15 cellular contexts compared by ENCODE assay signal in the genomic region with DNA sequence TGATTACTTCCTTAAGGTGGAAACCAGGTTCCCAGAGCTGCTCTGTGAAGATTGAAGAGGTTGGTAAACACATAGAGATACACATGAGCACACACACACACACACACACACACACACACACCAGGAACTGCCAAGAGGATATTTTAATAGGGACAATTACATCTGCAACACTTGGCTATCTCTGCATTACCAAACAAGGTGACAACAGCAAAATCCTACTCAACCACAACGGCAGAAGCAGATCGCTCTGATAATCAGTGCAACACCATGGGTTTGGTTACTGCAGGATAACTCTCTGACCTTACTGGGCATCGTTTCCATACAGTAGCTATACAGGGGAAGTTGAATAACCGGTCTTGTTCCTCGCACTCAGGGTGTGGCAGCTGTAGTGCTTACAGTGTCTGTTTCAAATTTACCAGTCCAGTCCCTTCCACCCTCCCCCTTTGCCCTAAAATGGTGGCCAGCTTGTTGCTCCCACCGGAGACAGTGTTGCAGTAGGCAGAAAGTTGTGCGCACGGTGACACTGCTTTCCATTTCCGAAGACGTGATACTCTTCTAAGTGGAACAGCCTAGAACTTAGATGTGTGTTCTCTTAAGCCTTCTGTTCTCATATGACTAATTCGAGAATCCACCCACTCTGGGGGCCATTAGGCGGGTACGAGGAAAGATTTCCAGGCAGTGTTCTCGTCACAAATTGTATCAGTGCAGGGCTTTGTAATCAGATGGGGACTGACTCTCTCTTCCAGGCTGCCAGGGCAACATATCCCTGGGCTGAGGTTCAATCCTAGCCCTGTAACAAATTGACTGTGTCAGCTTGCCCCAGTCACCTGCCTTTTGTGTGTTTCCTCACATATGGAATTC.
DNase-seq lines count a peak whose midpoint lies in the region; ATAC-seq and TF ChIP-seq lines count a peak whose summit lies in the region.
"Had no signal": no experiment of that assay in that cellular context is flagged by ENCODE, and none has a peak within 500 bp of the region (broad histone marks: within the 10 kb centered on the region; RNA-seq: fewer than 3 reads in every experiment).

No MANE protein-coding gene starts in this region.

- TF ChIP-seq CTCF in 22Rv1 (IDR thresholded peaks at IDR 0.05), result no peak

- intact Hi-C loops in left colon (cut with DNase I, micrococcal nuclease), result loop anchor here in 1 of 2 donors (10.0 kb wide), 1 partner anchor 670 kb away; no protein-coding TSS in a partner anchor

- no peaks in the 10 kb centered on the region for H3K36me3 Mint-ChIP-seq in immature natural killer cell

- H3K9me3 ChIP-seq in SK-N-MC (ENCODE audit: low read depth, low read length), result no peaks in the 10 kb centered on the region
- H3K9me3 ChIP-seq: spleen, tibial nerve had no signal

- H3K27me3 Mint-ChIP-seq in immature natural killer cell (ENCODE audit: low read depth in 3 of 3), result peaks cover 0 to 5% (median 3%) of the 10 kb centered on the region in 3 donors

- DNase-seq in DMS53 (lab: John Stamatoyannopoulos, UW), result peak; percentile 84
- no peak for DNase-seq in SK-N-MC (ENCODE audit: low read depth, low spot score)
- DNase-seq in left colon, result peak; percentile 72 to 79
- no peak for DNase-seq in NCI-H345 treated with DMSO at 0.1 percent for 48 hours (lab: John Stamatoyannopoulos, UW; ENCODE audit: unreplicated experiment)
- DNase-seq in NCI-H2107 (lab: John Stamatoyannopoulos, UW), result no peak
- no peak for DNase-seq in immature natural killer cell
- DNase-seq: activated gamma-delta T cell treated with Interleukin-2 at 50 U/mL for 16 hours, AML-193, NCI-H1092, spleen, T1000 had no signal

- ATAC-seq in left colon, result peak; percentile 89
- no peak for ATAC-seq in HG02588 (IDR thresholded peaks at IDR 0.05; ENCODE audit: unreplicated experiment)
- ATAC-seq: GM12878 had no signal

- H3K9me3 Mint-ChIP-seq in immature natural killer cell, result no peaks in the 10 kb centered on the region

- no peaks in the 10 kb centered on the region for H3K36me3 ChIP-seq in SK-N-MC (ENCODE audit: insufficient read depth, low read length)
- H3K36me3 ChIP-seq: spleen, tibial nerve had no signal

- no peak overlapping the region for H3K27ac Mint-ChIP-seq in immature natural killer cell

- peak overlapping the region; percentile 49 for H3K27ac ChIP-seq in 22Rv1
- peak overlapping the region; percentile 61 for H3K27ac ChIP-seq in SK-N-MC
- H3K27ac ChIP-seq: spleen, tibial nerve had no signal

- H3K4me3 Mint-ChIP-seq in immature natural killer cell, result no peak overlapping the region

- H3K4me1 Mint-ChIP-seq in immature natural killer cell, result no peaks in the 10 kb centered on the region

- H3K4me3 ChIP-seq in SK-N-MC, result no peak overlapping the region
- H3K4me3 ChIP-seq: GM12878, spleen, tibial nerve had no signal

- no peak overlapping the region for H3K9ac ChIP-seq in SK-N-MC (ENCODE audit: insufficient read length)

Comparison
In these comparisons a context has a peak if more than half of its experiments do, and no peak if none do; other contexts are left out.
1. DNase-seq: peak in DMS53 (single experiment) and left colon (2 of 2); none in SK-N-MC (single experiment), NCI-H345 treated with DMSO at 0.1 percent for 48 hours (single experiment), NCI-H2107 (single experiment) and immature natural killer cell (0 of 3).